Comparison of ENCODE assay signal across 13 cellular contexts in genomic region chr15:89136818-89137772, GRCh38. TPM values are rescaled to one million over a fixed set of nuclear protein-coding genes. Genes with fewer than 3 reads are reported as not detected.
A peak's percentile ranks its signal among the peaks of the same experiment; 100 is the strongest.
DNase-seq lines count a peak whose midpoint lies in the region; ATAC-seq and TF ChIP-seq lines count a peak whose summit lies in the region.
"Had no signal": no experiment of that assay in that cellular context is flagged by ENCODE, and none has a peak within 500 bp of the region (broad histone marks: within the 10 kb centered on the region; RNA-seq: fewer than 3 reads in every experiment).

No MANE protein-coding gene starts in this region.

- H3K9me3 ChIP-seq in left lung (no peaks in the 10 kb centered on the region), stomach smooth muscle (ENCODE audit: control insufficient read depth in 2 of 2, low read length in 2 of 2) (no peaks in the 10 kb centered on the region)

- H3K36me3 ChIP-seq in left lung (peaks cover 0 to 12% of the 10 kb centered on the region in 2 donors), stomach smooth muscle (ENCODE audit: control insufficient read depth in 2 of 2, insufficient read depth in 2 of 2, low read length in 2 of 2) (peaks cover 5 to 6% of the 10 kb centered on the region in 2 donors)

- H3K4me3 ChIP-seq in left lung (no peak overlapping the region), stomach smooth muscle (ENCODE audit: low read length in 2 of 2) (peak overlapping the region in 1 of 2 donors; percentile 10)

- intact Hi-C loops in left lung (cut with DNase I): no loop called here

- no peak for ATAC-seq in left lung
- no peak for ATAC-seq in GM21515 (IDR thresholded peaks at IDR 0.05; ENCODE audit: unreplicated experiment)
- ATAC-seq in GM18909 (IDR thresholded peaks at IDR 0.05; ENCODE audit: poor library complexity, unreplicated experiment): no peak
- ATAC-seq: stimulated activated naive B cell treated with anti-CD40 and anti-IgM and Interleukin-4, amounts not matched to agents 10 μg/mL and 1 μg/mL and 100 μg/mL, for 72 hours had no signal

- H3K9ac ChIP-seq in stomach smooth muscle (ENCODE audit: low read length in 2 of 2): peak overlapping the region in 1 of 2 donors; percentile 21

- H3K4me1 ChIP-seq in left lung (peaks cover 27 to 99% of the 10 kb centered on the region in 2 donors), stomach smooth muscle (ENCODE audit: control insufficient read depth, insufficient read depth, low read length) (peaks cover 28% of the 10 kb centered on the region)

- H3K27ac ChIP-seq in left lung (peak overlapping the region; percentile 22 to 87), stomach smooth muscle (ENCODE audit: low read length) (peak overlapping the region; percentile 37)

- DNase-seq in LHCN-M2 (ENCODE audit: low read depth) (peak; percentile 49), cerebellar nuclear complex (lab: John Stamatoyannopoulos, UW) (peak; percentile 70 to 86), left lung (no peak), NCI-H2029 (lab: John Stamatoyannopoulos, UW) (no peak), RPMI8226 (no peak)
- DNase-seq: glutamatergic neuron; MM.1S; retina; SIG-M5; stimulated activated naive B cell treated with anti-CD40 and anti-IgM and Interleukin-4, amounts not matched to agents 10 μg/mL and 1 μg/mL and 100 μg/mL, for 72 hours had no signal

- H3K27me3 ChIP-seq in left lung: no peaks in the 10 kb centered on the region
- H3K27me3 ChIP-seq in stomach smooth muscle (ENCODE audit: control insufficient read depth in 1 of 2, insufficient read depth in 2 of 2, low read length in 2 of 2): no peaks in the 10 kb centered on the region

- no peak for TF ChIP-seq CTCF in left lung (IDR thresholded peaks at IDR 0.05)

RNA-seq across cellular contexts. Expression of gene ABHD2, which starts 48.8 kb away (rescaled TPM):
- total RNA-seq in LHCN-M2 (2014; rRNA removed) (68.7 and 95.9 TPM in 2 replicates), left lung (100 to 1,000 TPM; 214 to 231 TPM)
- polyA plus RNA-seq in LHCN-M2 (2012): 36.2 TPM

Comparison
In these comparisons a context has a peak if more than half of its experiments do, and no peak if none do; other contexts are left out.
1. DNase-seq: peak in LHCN-M2 (single experiment) and cerebellar nuclear complex (2 of 2); none in left lung (0 of 2), NCI-H2029 (single experiment) and RPMI8226 (single experiment).